In genomic region chr2:205730191-205730590, GRCh38 we compare ENCODE assay signal across 17 cellular contexts. TPM values are rescaled to one million over a fixed set of nuclear protein-coding genes. Genes with fewer than 3 reads are reported as not detected.
A peak's percentile ranks its signal among the peaks of the same experiment; 100 is the strongest.
DNase-seq lines count a peak whose midpoint lies in the region; ATAC-seq and TF ChIP-seq lines count a peak whose summit lies in the region.
"Had no signal": no experiment of that assay in that cellular context is flagged by ENCODE, and none has a peak within 500 bp of the region (broad histone marks: within the 10 kb centered on the region; RNA-seq: fewer than 3 reads in every experiment).

No MANE protein-coding gene starts in this region.

- H3K4me3 Mint-ChIP-seq in activated CD4-positive, alpha-beta T cell treated with anti-CD3 and anti-CD28 coated beads, Interleukin-2, amount 10 ng/mL, durations not matched to agents 24 days and 14 days: no peak overlapping the region
- H3K4me3 Mint-ChIP-seq: B cell; effector memory CD8-positive, alpha-beta T cell had no signal

- peaks cover 27% of the 10 kb centered on the region for H3K36me3 Mint-ChIP-seq in activated CD4-positive, alpha-beta T cell treated with anti-CD3 and anti-CD28 coated beads, Interleukin-2, amount 10 ng/mL, durations not matched to agents 24 days and 14 days (ENCODE audit: low read depth)

- intact Hi-C loops in esophagus muscularis mucosa (cut with DNase I): no loop called here
- intact Hi-C loops in sigmoid colon (cut with DNase I): loop anchor here (5.0 kb wide), 1 partner anchor 43 kb away; no protein-coding TSS in a partner anchor
- intact Hi-C loops in activated CD4-positive, alpha-beta T cell treated with anti-CD3 and anti-CD28 coated beads, Interleukin-2, amount 10 ng/mL, durations not matched to agents 24 days and 14 days (cut with micrococcal nuclease): no loop called here

- peaks cover 17 to 100% (median 100%) of the 10 kb centered on the region in 4 donors for H3K4me1 ChIP-seq in esophagus muscularis mucosa
- H3K4me1 ChIP-seq in sigmoid colon: peaks cover 0 to 98% (median 98%) of the 10 kb centered on the region in 4 donors

- TF ChIP-seq POLR2A in esophagus muscularis mucosa (IDR thresholded peaks at IDR 0.05; ENCODE audit: low read depth): no peak
- no peak for TF ChIP-seq POLR2A in sigmoid colon (IDR thresholded peaks at IDR 0.05)

- no peak overlapping the region for H3K27ac Mint-ChIP-seq in activated CD4-positive, alpha-beta T cell treated with anti-CD3 and anti-CD28 coated beads, Interleukin-2, amount 10 ng/mL, durations not matched to agents 24 days and 14 days
- H3K27ac Mint-ChIP-seq: B cell; effector memory CD8-positive, alpha-beta T cell had no signal

- H3K27me3 ChIP-seq in esophagus muscularis mucosa (no peaks in the 10 kb centered on the region), sigmoid colon (no peaks in the 10 kb centered on the region)
- H3K27me3 ChIP-seq: heart right ventricle had no signal

- H3K9me3 Mint-ChIP-seq in activated CD4-positive, alpha-beta T cell treated with anti-CD3 and anti-CD28 coated beads, Interleukin-2, amount 10 ng/mL, durations not matched to agents 24 days and 14 days: no peaks in the 10 kb centered on the region
- H3K9me3 Mint-ChIP-seq: effector memory CD8-positive, alpha-beta T cell had no signal

- DNase-seq in DMS79 (lab: John Stamatoyannopoulos, UW) (peak; percentile 58), NCI-H2227 (lab: John Stamatoyannopoulos, UW; ENCODE audit: unreplicated experiment) (peak; percentile 67), esophagus muscularis mucosa (ENCODE audit: extremely low spot score) (no peak), sigmoid colon (no peak), GF-D8 (lab: John Stamatoyannopoulos, UW) (no peak)
- DNase-seq in activated CD4-positive, alpha-beta T cell treated with anti-CD3 and anti-CD28 coated beads, Interleukin-2, amount 10 ng/mL, durations not matched to agents 24 days and 14 days: no peak
- DNase-seq: activated CD4-positive, CD25-positive, alpha-beta regulatory T cell; effector memory CD8-positive, alpha-beta T cell; H7; heart right ventricle; Kasumi-1; NCI-H1436; retina; SIG-M5 had no signal

- WGBS in esophagus muscularis mucosa: 57% methylated on average over 9 of the region's 9 CpGs
- 84 to 90% methylated on average over 9 of the region's 9 CpGs for WGBS in sigmoid colon, 2 donors

- H3K9me3 ChIP-seq in esophagus muscularis mucosa: no peaks in the 10 kb centered on the region
- no peaks in the 10 kb centered on the region for H3K9me3 ChIP-seq in sigmoid colon
- H3K9me3 ChIP-seq: heart right ventricle had no signal

- TF ChIP-seq CTCF in esophagus muscularis mucosa (IDR thresholded peaks at IDR 0.05) (no peak), sigmoid colon (IDR thresholded peaks at IDR 0.05) (no peak)

- no peaks in the 10 kb centered on the region for H3K27me3 Mint-ChIP-seq in activated CD4-positive, alpha-beta T cell treated with anti-CD3 and anti-CD28 coated beads, Interleukin-2, amount 10 ng/mL, durations not matched to agents 24 days and 14 days
- H3K27me3 Mint-ChIP-seq: B cell had no signal

- H3K4me1 Mint-ChIP-seq in activated CD4-positive, alpha-beta T cell treated with anti-CD3 and anti-CD28 coated beads, Interleukin-2, amount 10 ng/mL, durations not matched to agents 24 days and 14 days: no peaks in the 10 kb centered on the region

- peaks cover 20 to 77% (median 51%) of the 10 kb centered on the region in 4 donors for H3K36me3 ChIP-seq in esophagus muscularis mucosa
- peaks cover 33 to 77% (median 52%) of the 10 kb centered on the region in 4 donors for H3K36me3 ChIP-seq in sigmoid colon

- H3K4me3 ChIP-seq in esophagus muscularis mucosa: no peak overlapping the region
- no peak overlapping the region for H3K4me3 ChIP-seq in sigmoid colon
- H3K4me3 ChIP-seq: heart right ventricle had no signal

- peak overlapping the region; percentile 80 to 98 (median 90) for H3K27ac ChIP-seq in esophagus muscularis mucosa (replicated peaks in 1 of 4)
- peak overlapping the region; percentile 83 to 99 (median 94) for H3K27ac ChIP-seq in sigmoid colon

- TF ChIP-seq EP300 in esophagus muscularis mucosa (IDR thresholded peaks at IDR 0.05): no peak
- TF ChIP-seq EP300 in sigmoid colon (IDR thresholded peaks at IDR 0.05): no peak

- ATAC-seq in GM21737 (IDR thresholded peaks at IDR 0.05; ENCODE audit: unreplicated experiment) (no peak), GM18907 (IDR thresholded peaks at IDR 0.05; ENCODE audit: unreplicated experiment) (no peak)
- ATAC-seq: effector memory CD8-positive, alpha-beta T cell had no signal

RNA-seq across cellular contexts. Expression of gene NRP2, which starts 47.9 kb away (rescaled TPM):
- total RNA-seq in esophagus muscularis mucosa: 100 to 1,000 TPM; 195 to 440 (median 314) TPM
- total RNA-seq in sigmoid colon: 100 to 1,000 TPM; 207 to 348 (median 237) TPM
- polyA plus RNA-seq in sigmoid colon: 10 to 100 TPM in 1 of 3 donors, 1 to 10 TPM in 2; 2.5 to 13.6 (median 7.8) TPM
- total RNA-seq in activated CD4-positive, alpha-beta T cell treated with anti-CD3 and anti-CD28 coated beads, Interleukin-2, amount 10 ng/mL, durations not matched to agents 24 days and 14 days: 61.0 and 64.4 TPM in 2 replicates

Comparison
In these comparisons a context has a peak if more than half of its experiments do, and no peak if none do; other contexts are left out.
1. DNase-seq: peak in DMS79 (single experiment) and NCI-H2227 (single experiment); none in esophagus muscularis mucosa (single experiment), sigmoid colon (single experiment), activated CD4-positive, alpha-beta T cell treated with anti-CD3 and anti-CD28 coated beads, Interleukin-2, amount 10 ng/mL, durations not matched to agents 24 days and 14 days (single experiment) and GF-D8 (single experiment).